13 cellular contexts compared by ENCODE assay signal in genomic region chr12:86137936-86138335, GRCh38.
DNase-seq lines count a peak whose midpoint lies in the region; ATAC-seq, FAIRE-seq and TF ChIP-seq lines count a peak whose summit lies in the region.
"Had no signal": no experiment of that assay in that cellular context is flagged by ENCODE, and none has a peak within 500 bp of the region (broad histone marks: within the 10 kb centered on the region; RNA-seq: fewer than 3 reads in every experiment).

No MANE protein-coding gene starts in this region.

- no peak overlapping the region for H3K4me3 ChIP-seq in endothelial cell of umbilical vein (replicated peaks in 1 of 3; ENCODE audit: insufficient read depth in 1 of 3, low read depth in 1 of 3, low read length in 3 of 3)
- no peak overlapping the region for H3K4me3 ChIP-seq in colonic mucosa
- H3K4me3 ChIP-seq: SK-N-MC had no signal

- BruUV-seq in endothelial cell of umbilical vein (replicated peaks; lab: Mats Ljungman, UMichigan) = no TSS peak

- DNase-seq in EH (ENCODE audit: low read depth) (peak; percentile 2), RWPE1 (ENCODE audit: low spot score) (peak; percentile 64), endothelial cell of umbilical vein (ENCODE audit: low read depth, low spot score) (peak; percentile 70), omental fat pad (ENCODE audit: low spot score) (no peak), Right ventricle myocardium inferior (ENCODE audit: missing footprints) (no peak), SIG-M5 (lab: John Stamatoyannopoulos, UW) (no peak), colonic mucosa (no peak), T-helper 2 cell (no peak)
- DNase-seq: activated CD4-positive, alpha-beta T cell treated with anti-CD3 and anti-CD28 coated beads for 36 hours; BE2C; midbrain; NCI-H748 treated with DMSO at 0.1 percent for 48 hours had no signal

- POLR2A ChIA-PET in RWPE1 (lab: Yijun Ruan, JAX; ENCODE audit: low non-redundant PET) = no interaction called here
- POLR2A ChIA-PET in endothelial cell of umbilical vein (lab: Charles Lee) = no interaction called here

- intact Hi-C loops in endothelial cell of umbilical vein (cut with micrococcal nuclease) = no loop called here
- intact Hi-C loops in Right ventricle myocardium inferior (cut with DNase I) = no loop called here
- intact Hi-C loops in colonic mucosa (cut with DNase I) = no loop called here

- peak; percentile 77 for FAIRE-seq in endothelial cell of umbilical vein (lab: Jason Lieb, UNC)

- H3K9me1 ChIP-seq in endothelial cell of umbilical vein (replicated peaks; ENCODE audit: control insufficient read depth, extremely low read depth, insufficient read depth, low read length) = no peaks in the 10 kb centered on the region

- H3K9ac ChIP-seq in endothelial cell of umbilical vein (replicated peaks; ENCODE audit: extremely low read depth, insufficient read depth, low read length) (no peak overlapping the region), colonic mucosa (ENCODE audit: low read depth in 2 of 2, low read length in 2 of 2) (no peak overlapping the region)

- H3K27me3 ChIP-seq in endothelial cell of umbilical vein (ENCODE audit: control insufficient read depth in 2 of 2, insufficient read depth in 2 of 2, low read length in 2 of 2) (no peaks in the 10 kb centered on the region), colonic mucosa (no peaks in the 10 kb centered on the region)
- H3K27me3 ChIP-seq: BE2C had no signal

- no peaks in the 10 kb centered on the region for H4K20me1 ChIP-seq in endothelial cell of umbilical vein (replicated peaks; ENCODE audit: control insufficient read depth, extremely low read depth, insufficient read depth, low read length)

- H3K4me1 ChIP-seq in endothelial cell of umbilical vein (ENCODE audit: control insufficient read depth, extremely low read depth, insufficient read depth, low read length) (peaks cover 7% of the 10 kb centered on the region), colonic mucosa (no peaks in the 10 kb centered on the region)

- H3K9me3 ChIP-seq in endothelial cell of umbilical vein (replicated peaks; ENCODE audit: control insufficient read depth, insufficient read depth, low read length) (no peaks in the 10 kb centered on the region), colonic mucosa (no peaks in the 10 kb centered on the region)
- H3K9me3 ChIP-seq: BE2C had no signal

- CTCF ChIA-PET in RWPE1 (lab: Yijun Ruan, JAX) (interaction anchor here (0.7 kb wide), 1 partner anchor 1661 kb away, joined by 3 read pairs; no protein-coding TSS in a partner anchor), endothelial cell of umbilical vein (lab: Charles Lee) (interaction anchor here (0.7 to 0.8 kb wide), 2 partner anchors 35 to 777 kb away, joined by 3 read pairs; no protein-coding TSS in a partner anchor)

- ATAC-seq in omental fat pad (ENCODE audit: low FRiP score) (peak; percentile 91), Right ventricle myocardium inferior (no peak)
- ATAC-seq: activated CD4-positive, alpha-beta T cell treated with anti-CD3 and anti-CD28 coated beads for 36 hours had no signal

- no peak overlapping the region for H2AFZ ChIP-seq in endothelial cell of umbilical vein (ENCODE audit: low read depth, low read length)

- no peaks in the 10 kb centered on the region for H3K79me2 ChIP-seq in endothelial cell of umbilical vein (ENCODE audit: control insufficient read depth, insufficient read depth, low read length)

- no peak for TF ChIP-seq POLR2A in endothelial cell of umbilical vein (IDR thresholded peaks at IDR 0.05; ENCODE audit: low read depth, low read length)

- H3K36me3 ChIP-seq in endothelial cell of umbilical vein (ENCODE audit: control insufficient read depth in 2 of 2, extremely low read depth in 1 of 2, insufficient read depth in 2 of 2, low read length in 2 of 2) (no peaks in the 10 kb centered on the region), colonic mucosa (no peaks in the 10 kb centered on the region)
- H3K36me3 ChIP-seq: BE2C had no signal

- dilution Hi-C loops in endothelial cell of umbilical vein (cut with MboI; ENCODE audit: extremely low pct_ligation_motif_present, low sequenced_read_pairs) = no loop called here

- TF ChIP-seq CTCF in RWPE1 (conservative IDR thresholded peaks at IDR 0.05; ENCODE audit: low read depth) = no peak
- TF ChIP-seq CTCF in endothelial cell of umbilical vein (IDR thresholded peaks at IDR 0.05; ENCODE audit: extremely low read depth in 1 of 2, insufficient read depth in 1 of 2, low read depth in 1 of 2, low read length in 2 of 2) = no peak
- no peak for TF ChIP-seq CTCF in omental fat pad (IDR thresholded peaks at IDR 0.05)
- TF ChIP-seq CTCF in colonic mucosa (IDR thresholded peaks at IDR 0.05) = no peak

- H3K27ac ChIP-seq in RWPE1 (no peak overlapping the region), endothelial cell of umbilical vein (ENCODE audit: insufficient read depth, low read depth, low read length) (no peak overlapping the region), colonic mucosa (no peak overlapping the region)
- H3K27ac ChIP-seq: SK-N-MC had no signal

- H3K4me2 ChIP-seq in endothelial cell of umbilical vein (ENCODE audit: insufficient read depth, low read length) = no peak overlapping the region

TF ChIP-seq in endothelial cell of umbilical vein, 7 proteins besides CTCF, POLR2A, EP300 and RAD21:
- no peak for TF ChIP-seq EZH2 (IDR thresholded peaks at IDR 0.05; ENCODE audit: borderline replicate concordance, low read depth, low read length, severe bottlenecking)
- TF ChIP-seq JUN (IDR thresholded peaks at IDR 0.05; ENCODE audit: borderline replicate concordance, insufficient read depth, insufficient read length, low read depth) = no peak
- peak; percentile 57 for TF ChIP-seq FOS (IDR thresholded peaks at IDR 0.05; ENCODE audit: borderline replicate concordance, insufficient read depth, low read length)
- TF ChIP-seq POLR2AphosphoS5 (IDR thresholded peaks at IDR 0.05; ENCODE audit: insufficient read depth, low read depth, low read length) = peak; percentile 26
TF ChIP-seq in endothelial cell of umbilical vein: peak in this region for 2.

Comparison
In these comparisons a context has a peak if more than half of its experiments do, and no peak if none do; other contexts are left out.
1. DNase-seq: peak in EH (single experiment), RWPE1 (single experiment) and endothelial cell of umbilical vein (single experiment); none in omental fat pad (single experiment), Right ventricle myocardium inferior (single experiment), SIG-M5 (single experiment), colonic mucosa (single experiment) and T-helper 2 cell (0 of 5).